ENCODE assay signal across 9 cellular contexts in genomic region chr1:27567931-27568246, GRCh38. TPM values are rescaled to one million over a fixed set of nuclear protein-coding genes. Genes with fewer than 3 reads are reported as not detected.
DNase-seq lines count a peak whose midpoint lies in the region; ATAC-seq and TF ChIP-seq lines count a peak whose summit lies in the region.
"Had no signal": no experiment of that assay in that cellular context is flagged by ENCODE, and none has a peak within 500 bp of the region (broad histone marks: within the 10 kb centered on the region; RNA-seq: fewer than 3 reads in every experiment).

No MANE protein-coding gene starts in this region.

- no peak overlapping the region for H2AFZ ChIP-seq in hepatocyte

- peak overlapping the region; percentile 39; the same call in 1 of the 2 replicates for H3K27ac Mint-ChIP-seq in WTC11

- no peaks in the 10 kb centered on the region for H3K27me3 ChIP-seq in H7 (ENCODE audit: control insufficient read depth, insufficient read depth, low read length)
- H3K27me3 ChIP-seq in hepatocyte, result no peaks in the 10 kb centered on the region
- no peaks in the 10 kb centered on the region for H3K27me3 ChIP-seq in gastrocnemius medialis

- H3K4me1 Mint-ChIP-seq in WTC11, result peaks cover 88% of the 10 kb centered on the region

- CTCF ChIA-PET in WTC11 (lab: Charles Lee), result interaction anchor here (0.5 to 16.0 kb wide), 28 partner anchors 8 to 271 kb away, joined by 3 to 489 read pairs (median 10); partner anchors contain the start of gene AHDC1

- no peak for DNase-seq in H7
- DNase-seq in WTC11 (ENCODE audit: low spot score), result no peak
- DNase-seq in hepatocyte (ENCODE audit: low spot score), result peak; percentile 13
- no peak for DNase-seq in gastrocnemius medialis
- DNase-seq in GDM1 (lab: John Stamatoyannopoulos, UW), result no peak
- DNase-seq in NCI-H2081 treated with DMSO at 0.1 percent for 48 hours (lab: John Stamatoyannopoulos, UW), result no peak
- DNase-seq in midbrain (lab: John Stamatoyannopoulos, UW), result no peak
- no peak for DNase-seq in DMS114 treated with DMSO at 0.1 percent for 48 hours (lab: John Stamatoyannopoulos, UW; ENCODE audit: unreplicated experiment)

- peak overlapping the region; percentile 6; the same call in 1 of the 2 replicates for H3K4me3 ChIP-seq in H7 (ENCODE audit: insufficient read depth, low read depth, low read length)
- H3K4me3 ChIP-seq in hepatocyte, result no peak overlapping the region
- H3K4me3 ChIP-seq in gastrocnemius medialis, result peak overlapping the region in 3 of 4 donors; percentile 30 to 35 (median 32)

- H3K9me3 ChIP-seq in hepatocyte (ENCODE audit: low read depth), result no peaks in the 10 kb centered on the region
- no peaks in the 10 kb centered on the region for H3K9me3 ChIP-seq in gastrocnemius medialis

- no peaks in the 10 kb centered on the region for H3K36me3 Mint-ChIP-seq in WTC11

- H3K9me2 ChIP-seq in hepatocyte (replicated peaks; ENCODE audit: insufficient read depth), result no peaks in the 10 kb centered on the region

- H4K20me1 ChIP-seq in hepatocyte (ENCODE audit: insufficient read depth, poor library complexity, severe bottlenecking), result peaks cover 58% of the 10 kb centered on the region

- in situ Hi-C loops in gastrocnemius medialis (cut with MboI; ENCODE audit: low sequenced_read_pairs in 4 of 4), result no loop called here

- TF ChIP-seq CTCF in WTC11 (IDR thresholded peaks at IDR 0.05), result no peak
- TF ChIP-seq CTCF in hepatocyte (IDR thresholded peaks at IDR 0.05; ENCODE audit: poor library complexity), result no peak
- TF ChIP-seq CTCF in gastrocnemius medialis (IDR thresholded peaks at IDR 0.05 in 4 of 5, conservative IDR thresholded peaks at IDR 0.05 in 1 of 5), result no peak

- H3K4me1 ChIP-seq in hepatocyte (ENCODE audit: insufficient read depth), result peaks cover 94% of the 10 kb centered on the region
- peaks cover 95 to 96% of the 10 kb centered on the region in 2 donors for H3K4me1 ChIP-seq in gastrocnemius medialis

- no peak for ATAC-seq in WTC11
- no peak for ATAC-seq in gastrocnemius medialis

- POLR2A ChIA-PET in WTC11 (lab: Charles Lee), result interaction anchor here (0.5 to 1.5 kb wide), 7 partner anchors 10 to 110 kb away, joined by 3 to 5 read pairs (median 3); partner anchors contain the start of gene AHDC1

- peak overlapping the region; percentile 58 for H3K4me3 Mint-ChIP-seq in WTC11

- no peak for TF ChIP-seq POLR2A in gastrocnemius medialis (IDR thresholded peaks at IDR 0.05)

- H3K27ac ChIP-seq in hepatocyte (peak overlapping the region; percentile 94), gastrocnemius medialis (peak overlapping the region; percentile 95 to 100 (median 98))
- H3K27ac ChIP-seq: HL-60 had no signal

- H3K27me3 Mint-ChIP-seq in WTC11 (ENCODE audit: low read depth), result no peaks in the 10 kb centered on the region

- H3K79me2 ChIP-seq in hepatocyte, result peaks cover 86% of the 10 kb centered on the region

- H3K36me3 ChIP-seq in H7 (replicated peaks; ENCODE audit: control insufficient read depth, insufficient read depth, low read length) (no peaks in the 10 kb centered on the region), hepatocyte (replicated peaks; ENCODE audit: insufficient read depth, low read depth) (no peaks in the 10 kb centered on the region), gastrocnemius medialis (no peaks in the 10 kb centered on the region)

- WGBS in hepatocyte (ENCODE audit: low lambda C conversion rate, missing lambda C conversion rate), result 84% methylated on average over 8 of the region's 8 CpGs

- H3K4me2 ChIP-seq in hepatocyte, result peak overlapping the region; percentile 67

- intact Hi-C loops in gastrocnemius medialis (cut with DNase I; ENCODE audit: low total_unique reads), result loop anchor here (1.0 to 2.0 kb wide), 3 partner anchors 35 to 78 kb away; partner anchors contain the start of gene WASF2

- H3K9me3 Mint-ChIP-seq in WTC11, result no peaks in the 10 kb centered on the region

TF ChIP-seq in WTC11, 78 proteins besides CTCF, POLR2A, EP300 and RAD21:
- TF ChIP-seq ATF3 (CRISPR knock-in tag; conservative IDR thresholded peaks at IDR 0.05) (no peak), ZBTB43 (CRISPR knock-in tag; IDR thresholded peaks at IDR 0.05) (no peak), ZNF263 (CRISPR knock-in tag; IDR thresholded peaks at IDR 0.05; ENCODE audit: low read depth) (no peak), MYBL2 (CRISPR knock-in tag; IDR thresholded peaks at IDR 0.05) (no peak), RELA (CRISPR knock-in tag; IDR thresholded peaks at IDR 0.05; ENCODE audit: borderline replicate concordance) (no peak)
- TF ChIP-seq, protein P1, sequence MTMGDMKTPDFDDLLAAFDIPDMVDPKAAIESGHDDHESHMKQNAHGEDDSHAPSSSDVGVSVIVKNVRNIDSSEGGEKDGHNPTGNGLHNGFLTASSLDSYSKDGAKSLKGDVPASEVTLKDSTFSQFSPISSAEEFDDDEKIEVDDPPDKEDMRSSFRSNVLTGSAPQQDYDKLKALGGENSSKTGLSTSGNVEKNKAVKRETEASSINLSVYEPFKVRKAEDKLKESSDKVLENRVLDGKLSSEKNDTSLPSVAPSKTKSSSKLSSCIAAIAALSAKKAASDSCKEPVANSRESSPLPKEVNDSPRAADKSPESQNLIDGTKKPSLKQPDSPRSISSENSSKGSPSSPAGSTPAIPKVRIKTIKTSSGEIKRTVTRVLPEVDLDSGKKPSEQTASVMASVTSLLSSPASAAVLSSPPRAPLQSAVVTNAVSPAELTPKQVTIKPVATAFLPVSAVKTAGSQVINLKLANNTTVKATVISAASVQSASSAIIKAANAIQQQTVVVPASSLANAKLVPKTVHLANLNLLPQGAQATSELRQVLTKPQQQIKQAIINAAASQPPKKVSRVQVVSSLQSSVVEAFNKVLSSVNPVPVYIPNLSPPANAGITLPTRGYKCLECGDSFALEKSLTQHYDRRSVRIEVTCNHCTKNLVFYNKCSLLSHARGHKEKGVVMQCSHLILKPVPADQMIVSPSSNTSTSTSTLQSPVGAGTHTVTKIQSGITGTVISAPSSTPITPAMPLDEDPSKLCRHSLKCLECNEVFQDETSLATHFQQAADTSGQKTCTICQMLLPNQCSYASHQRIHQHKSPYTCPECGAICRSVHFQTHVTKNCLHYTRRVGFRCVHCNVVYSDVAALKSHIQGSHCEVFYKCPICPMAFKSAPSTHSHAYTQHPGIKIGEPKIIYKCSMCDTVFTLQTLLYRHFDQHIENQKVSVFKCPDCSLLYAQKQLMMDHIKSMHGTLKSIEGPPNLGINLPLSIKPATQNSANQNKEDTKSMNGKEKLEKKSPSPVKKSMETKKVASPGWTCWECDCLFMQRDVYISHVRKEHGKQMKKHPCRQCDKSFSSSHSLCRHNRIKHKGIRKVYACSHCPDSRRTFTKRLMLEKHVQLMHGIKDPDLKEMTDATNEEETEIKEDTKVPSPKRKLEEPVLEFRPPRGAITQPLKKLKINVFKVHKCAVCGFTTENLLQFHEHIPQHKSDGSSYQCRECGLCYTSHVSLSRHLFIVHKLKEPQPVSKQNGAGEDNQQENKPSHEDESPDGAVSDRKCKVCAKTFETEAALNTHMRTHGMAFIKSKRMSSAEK (CRISPR knock-in tag; IDR thresholded peaks at IDR 0.05; ENCODE audit: borderline replicate concordance), result no peak
TF ChIP-seq in WTC11: peak in this region for 0.

RNA-seq across cellular contexts. Expression of gene AHDC1, which starts 36.1 kb away (rescaled TPM):
- 8.8 and 11.2 TPM in 2 replicates for total RNA-seq in H7 (2014; rRNA removed; shearing (Covaris generic))
- total RNA-seq in WTC11 (2021) (31.6 to 49.0 TPM (median 32.6 TPM) in 3 replicates), hepatocyte (6.7 and 13.3 TPM in 2 replicates), gastrocnemius medialis (10 to 100 TPM; 22.2 to 57.9 (median 35.2) TPM)
- 12.2 and 14.4 TPM in 2 replicates for polyA plus RNA-seq in hepatocyte
